29 cellular contexts compared by ENCODE assay signal in the genomic region with DNA sequence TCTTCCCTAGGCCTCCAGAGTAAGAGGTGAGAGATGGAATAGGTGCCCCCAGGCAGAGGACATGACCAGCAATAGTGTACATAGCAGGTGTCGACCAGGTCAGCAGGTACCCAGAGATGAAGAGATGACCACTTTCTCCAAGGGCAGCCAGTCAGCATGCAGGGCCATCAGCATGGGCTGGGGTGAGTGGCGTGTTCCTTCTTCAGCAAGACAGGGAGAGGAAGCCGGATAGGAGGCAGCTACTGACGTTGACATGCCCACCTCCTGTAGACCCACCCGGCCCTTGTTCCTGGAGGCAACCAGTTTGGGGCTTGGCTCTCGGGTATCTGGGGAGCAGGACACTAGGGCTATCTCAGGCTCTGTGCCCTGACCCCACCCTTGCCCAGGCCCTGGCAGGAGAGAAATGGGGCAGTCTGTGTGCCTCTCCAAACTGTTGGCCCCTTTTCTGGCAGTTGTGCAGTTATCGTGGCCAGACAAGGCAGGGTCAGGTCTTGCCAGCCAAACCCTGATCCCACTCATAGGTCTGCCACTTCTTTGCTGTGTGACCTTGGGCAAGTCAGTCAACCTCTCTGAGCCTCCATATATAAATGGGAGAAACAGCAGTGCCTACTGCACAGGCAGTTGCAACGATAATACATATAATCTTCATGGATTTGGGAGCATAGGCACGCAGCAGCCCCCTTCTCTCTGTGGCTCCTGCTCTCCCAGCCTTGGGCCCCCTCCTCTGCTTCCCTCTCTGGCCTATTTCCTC. TPM values are rescaled to one million over a fixed set of nuclear protein-coding genes. Genes with fewer than 3 reads are reported as not detected.
DNase-seq lines count a peak whose midpoint lies in the region; ATAC-seq, FAIRE-seq and TF ChIP-seq lines count a peak whose summit lies in the region.
"Had no signal": no experiment of that assay in that cellular context is flagged by ENCODE, and none has a peak within 500 bp of the region (broad histone marks: within the 10 kb centered on the region; RNA-seq: fewer than 3 reads in every experiment).

No MANE protein-coding gene starts in this region.

- H3K79me2 ChIP-seq in neural cell (replicated peaks; ENCODE audit: insufficient read depth, low read length), result peaks cover 41% of the 10 kb centered on the region
- H3K79me2 ChIP-seq: hepatocyte had no signal

- H2AFZ ChIP-seq in neural cell (ENCODE audit: low read depth, low read length), result no peak overlapping the region
- H2AFZ ChIP-seq: hepatocyte had no signal

- H3K4me3 Mint-ChIP-seq in chondrocyte (ENCODE audit: unreplicated experiment), result no peak overlapping the region
- H3K4me3 Mint-ChIP-seq: activated CD8-positive, alpha-beta T cell treated with anti-CD3 and anti-CD28 coated beads, Interleukin-2, amount 10 ng/mL, durations not matched to agents 7 days and 5 days; activated naive CD8-positive, alpha-beta T cell; T-helper 2 cell treated with Interferon-gamma antibody and Interleukin-4, amounts not matched to agents 5 μg/mL and 100 μg/mL, for 36 hours had no signal

- H3K4me2 ChIP-seq in neural cell (ENCODE audit: low read length), result no peak overlapping the region

- H3K27ac Mint-ChIP-seq in chondrocyte (ENCODE audit: unreplicated experiment), result no peak overlapping the region
- H3K27ac Mint-ChIP-seq: activated CD8-positive, alpha-beta T cell treated with anti-CD3 and anti-CD28 coated beads, Interleukin-2, amount 10 ng/mL, durations not matched to agents 7 days and 5 days; progenitor cell of endocrine pancreas; T-helper 2 cell treated with Interferon-gamma antibody and Interleukin-4, amounts not matched to agents 5 μg/mL and 100 μg/mL, for 36 hours had no signal

- ATAC-seq in left cardiac atrium, result no peak
- ATAC-seq: activated CD8-positive, alpha-beta T cell treated with anti-CD3 and anti-CD28 coated beads, Interleukin-2, amount 10 ng/mL, durations not matched to agents 7 days and 5 days; gastroesophageal sphincter; HCT116; left lobe of liver had no signal

- peak overlapping the region; percentile 100 for H3K27ac ChIP-seq in neural cell (ENCODE audit: low read length)
- H3K27ac ChIP-seq: gastroesophageal sphincter, hepatocyte, upper lobe of left lung had no signal

- no peak for TF ChIP-seq CTCF in chondrocyte (IDR thresholded peaks at IDR 0.05)
- TF ChIP-seq CTCF in neural cell (IDR thresholded peaks at IDR 0.05; ENCODE audit: poor library complexity, severe bottlenecking), result no peak

- peak overlapping the region; percentile 90 for H3K9ac ChIP-seq in neural cell (ENCODE audit: low read length)

- no peak for TF ChIP-seq EP300 in neural cell (conservative IDR thresholded peaks at IDR 0.05; ENCODE audit: poor library complexity, severe bottlenecking)

- H3K9me3 ChIP-seq in neural cell (ENCODE audit: low read length), result no peaks in the 10 kb centered on the region
- H3K9me3 ChIP-seq: gastroesophageal sphincter, upper lobe of left lung had no signal

- H4K20me1 ChIP-seq in neural cell (ENCODE audit: insufficient read depth), result peaks cover 4% of the 10 kb centered on the region

- no peaks in the 10 kb centered on the region for H3K27me3 Mint-ChIP-seq in chondrocyte (ENCODE audit: low read depth)
- H3K27me3 Mint-ChIP-seq: progenitor cell of endocrine pancreas had no signal

- H3K9me2 ChIP-seq in neural cell (ENCODE audit: insufficient read depth, low read length), result no peaks in the 10 kb centered on the region

- no peaks in the 10 kb centered on the region for H3K27me3 ChIP-seq in neural cell (ENCODE audit: insufficient read depth, low read depth, low read length)

- peak overlapping the region; percentile 76 for H3K4me3 ChIP-seq in neural cell (ENCODE audit: low read length)
- H3K4me3 ChIP-seq: gastroesophageal sphincter, hepatocyte, upper lobe of left lung had no signal

- TF ChIP-seq RAD21 in neural cell (conservative IDR thresholded peaks at IDR 0.05), result no peak

- H3K4me1 Mint-ChIP-seq in chondrocyte (ENCODE audit: low read depth), result peaks cover 27% of the 10 kb centered on the region

- peaks cover 25% of the 10 kb centered on the region for H3F3A ChIP-seq in neural cell (ENCODE audit: insufficient read depth, low read length, poor library complexity, severe bottlenecking)

- DNase-seq in left cardiac atrium, result peak; percentile 9
- DNase-seq in cardiac septum (ENCODE audit: low spot score), result no peak
- DNase-seq in chondrocyte (ENCODE audit: low spot score), result peak; percentile 81
- no peak for DNase-seq in urothelium cell line (ENCODE audit: low spot score)
- no peak for DNase-seq in NCI-H82 treated with DMSO at 0.1 percent for 48 hours (lab: John Stamatoyannopoulos, UW; ENCODE audit: unreplicated experiment)
- no peak for DNase-seq in frontal cortex (ENCODE audit: low spot score in 2 of 2)
- DNase-seq in activated effector memory CD4-positive, alpha-beta T cell treated with Interleukin-2 at 50 U/mL for 16 hours, result no peak
- DNase-seq: activated CD4-positive, alpha-beta T cell treated with anti-CD3 and anti-CD28 coated beads for 1 hour; activated CD8-positive, alpha-beta T cell treated with anti-CD3 and anti-CD28 coated beads, Interleukin-2, amount 10 ng/mL, durations not matched to agents 7 days and 5 days; DND-41; GF-D8; mesendoderm; NCI-H1417 treated with DMSO at 0.1 percent for 48 hours; NCI-H2029 treated with DMSO at 0.1 percent for 48 hours; NCI-H526; SHP77 treated with DMSO at 0.1 percent for 48 hours; stimulated activated CD4-positive, alpha-beta T cell treated with anti-CD3 and anti-CD28 coated beads, Interleukin-4, amount 100 ng/mL, for 4 hours had no signal

- peak; percentile 17 for FAIRE-seq in urothelium cell line (lab: Jason Lieb, UNC)
- no peak for FAIRE-seq in frontal cortex (lab: Jason Lieb, UNC)
- FAIRE-seq: astrocyte, endothelial cell of umbilical vein had no signal

- no peaks in the 10 kb centered on the region for H3K9me3 Mint-ChIP-seq in chondrocyte (ENCODE audit: low read depth)
- H3K9me3 Mint-ChIP-seq: T-helper 2 cell treated with Interferon-gamma antibody and Interleukin-4, amounts not matched to agents 5 μg/mL and 100 μg/mL, for 36 hours had no signal

- intact Hi-C loops in left cardiac atrium (cut with DNase I), result no loop called here
- intact Hi-C loops in cardiac septum (cut with DNase I), result no loop called here

- no peaks in the 10 kb centered on the region for H3K36me3 Mint-ChIP-seq in chondrocyte (ENCODE audit: low read depth)
- H3K36me3 Mint-ChIP-seq: activated naive CD8-positive, alpha-beta T cell; CD14-positive monocyte had no signal

- H3K36me3 ChIP-seq in neural cell (ENCODE audit: insufficient read depth, low read length), result no peaks in the 10 kb centered on the region
- H3K36me3 ChIP-seq: gastroesophageal sphincter had no signal

TF ChIP-seq in neural cell, 6 proteins besides CTCF, POLR2A, EP300 and RAD21:
- TF ChIP-seq TAF1 (IDR thresholded peaks at IDR 0.05; ENCODE audit: low read depth) (no peak), EZH2 (IDR thresholded peaks at IDR 0.05; ENCODE audit: borderline replicate concordance, insufficient read depth, low read length, poor library complexity, severe bottlenecking) (no peak), REST (IDR thresholded peaks at IDR 0.05; ENCODE audit: borderline replicate concordance) (no peak), POLR2AphosphoS5 (IDR thresholded peaks at IDR 0.05) (no peak), SMC3 (conservative IDR thresholded peaks at IDR 0.05; ENCODE audit: poor library complexity) (no peak), MXI1 (conservative IDR thresholded peaks at IDR 0.05; ENCODE audit: poor library complexity, severe bottlenecking) (no peak)

RNA-seq across cellular contexts. Expression of gene NDRG4, which starts 1.4 kb away (rescaled TPM):
- total RNA-seq in left cardiac atrium (100 to 1,000 TPM; 121 to 153 TPM), cardiac septum (607 TPM), chondrocyte (5.8 to 8.7 TPM (median 6.0 TPM) in 3 replicates), frontal cortex (230 TPM)
- 507 and 592 TPM in 2 replicates for polyA plus RNA-seq in neural cell
- polyA minus RNA-seq in neural cell, result 346 and 414 TPM in 2 replicates
- total RNA-seq: activated CD8-positive, alpha-beta T cell treated with anti-CD3 and anti-CD28 coated beads, Interleukin-2, amount 10 ng/mL, durations not matched to agents 7 days and 5 days had no signal
- polyA plus RNA-seq: CD14-positive monocyte had no signal

RNA-seq across cellular contexts. Expression of gene SETD6, which starts 16.8 kb away (rescaled TPM):
- total RNA-seq in left cardiac atrium, result 10 to 100 TPM; 10.7 to 10.8 TPM
- total RNA-seq in cardiac septum, result 12.4 TPM
- total RNA-seq in chondrocyte, result 10.4 to 16.4 TPM (median 13.0 TPM) in 3 replicates
- 59.4 and 61.2 TPM in 2 replicates for polyA plus RNA-seq in neural cell
- polyA minus RNA-seq in neural cell, result 34.6 and 36.9 TPM in 2 replicates
- total RNA-seq in frontal cortex, result 15.9 TPM

Comparison
In these comparisons a context has a peak if more than half of its experiments do, and no peak if none do; other contexts are left out.
1. DNase-seq: peak in left cardiac atrium (single experiment) and chondrocyte (single experiment); none in cardiac septum (single experiment), urothelium cell line (single experiment), NCI-H82 treated with DMSO at 0.1 percent for 48 hours (single experiment), frontal cortex (0 of 2) and activated effector memory CD4-positive, alpha-beta T cell treated with Interleukin-2 at 50 U/mL for 16 hours (single experiment).
2. RNA of gene NDRG4, which starts 1.4 kb away (total RNA-seq): 607 TPM in cardiac septum (single experiment), 230 TPM in frontal cortex (single experiment) and 121 to 153 TPM in left cardiac atrium; 5.8 to 8.7 TPM in chondrocyte; every median in the first group is over 10 times any median in the second.